In genomic region chr2:46925444-46926351, GRCh38 we compare ENCODE assay signal across 16 cellular contexts. TPM values are rescaled to one million over a fixed set of nuclear protein-coding genes. Genes with fewer than 3 reads are reported as not detected.
DNase-seq lines count a peak whose midpoint lies in the region; ATAC-seq and TF ChIP-seq lines count a peak whose summit lies in the region.
"Had no signal": no experiment of that assay in that cellular context is flagged by ENCODE, and none has a peak within 500 bp of the region (broad histone marks: within the 10 kb centered on the region; RNA-seq: fewer than 3 reads in every experiment).

No MANE protein-coding gene starts in this region.

- no peak for ATAC-seq in RWPE2 (ENCODE audit: low read depth)
- ATAC-seq in esophagus mucosa, result peak; percentile 78
- ATAC-seq in activated CD4-positive, alpha-beta T cell treated with anti-CD3 and anti-CD28 coated beads for 36 hours, result no peak

- TF ChIP-seq CTCF in RWPE2 (IDR thresholded peaks at IDR 0.05; ENCODE audit: poor library complexity, severe bottlenecking), result no peak
- TF ChIP-seq CTCF in dorsolateral prefrontal cortex (IDR thresholded peaks at IDR 0.05 in 54 of 56, conservative IDR thresholded peaks at IDR 0.05 in 2 of 56; ENCODE audit: low read depth in 1 of 56, partially characterized antibody in 56 of 56), result no peak

- no peak overlapping the region for H2AFZ ChIP-seq in GM23248

- peaks cover 26% of the 10 kb centered on the region for H3K4me1 Mint-ChIP-seq in activated CD4-positive, alpha-beta T cell treated with anti-CD3 and anti-CD28 coated beads for 36 hours

- POLR2A ChIA-PET in activated CD4-positive, alpha-beta T cell treated with anti-CD3 and anti-CD28 coated beads for 36 hours (lab: Charles Lee), result interaction anchor here (0.6 kb wide), 1 partner anchor 270 kb away, joined by 5 read pairs; no protein-coding TSS in a partner anchor

- no peaks in the 10 kb centered on the region for H3K9me2 ChIP-seq in GM23248 (ENCODE audit: insufficient read depth)

- peaks cover 14% of the 10 kb centered on the region for H3K9me3 Mint-ChIP-seq in activated CD4-positive, alpha-beta T cell treated with anti-CD3 and anti-CD28 coated beads for 36 hours (ENCODE audit: low read depth)

- H3K4me3 ChIP-seq in HUES64 (ENCODE audit: low read length), result peak overlapping the region; percentile 9; the same call in 1 of the 2 replicates
- no peak overlapping the region for H3K4me3 ChIP-seq in RWPE2 (ENCODE audit: severe bottlenecking)
- H3K4me3 ChIP-seq in GM23248, result no peak overlapping the region
- no peak overlapping the region for H3K4me3 ChIP-seq in dorsolateral prefrontal cortex

- no peak overlapping the region for H3K9ac ChIP-seq in HUES64 (ENCODE audit: low read depth, low read length)
- H3K9ac ChIP-seq in GM23248, result no peak overlapping the region

- 73% methylated on average over 6 of the region's 6 CpGs for WGBS in HUES64
- WGBS in GM23248 (ENCODE audit: low coverage in 1 of 2, low lambda C conversion rate in 2 of 2, missing lambda C conversion rate in 2 of 2), 2 experiments, result 79 to 80% methylated on average over 6 of the region's 6 CpGs

- peak overlapping the region; percentile 56; the same call in 1 of the 2 replicates for H3K27ac ChIP-seq in HUES64 (ENCODE audit: low read depth, low read length)
- peak overlapping the region; percentile 24 for H3K27ac ChIP-seq in RWPE2 (ENCODE audit: poor library complexity, severe bottlenecking)
- no peak overlapping the region for H3K27ac ChIP-seq in GM23248
- no peak overlapping the region for H3K27ac ChIP-seq in dorsolateral prefrontal cortex

- H3K4me3 Mint-ChIP-seq in activated CD4-positive, alpha-beta T cell treated with anti-CD3 and anti-CD28 coated beads for 36 hours, result no peak overlapping the region
- H3K4me3 Mint-ChIP-seq: B cell; CD4-positive, CD25-positive, alpha-beta regulatory T cell had no signal

- peaks cover 9% of the 10 kb centered on the region; the same call in 1 of the 2 replicates for H3K4me1 ChIP-seq in HUES64 (ENCODE audit: insufficient read depth, low read length)
- H3K4me1 ChIP-seq in RWPE2 (ENCODE audit: insufficient read depth, poor library complexity, severe bottlenecking), result peaks cover 28% of the 10 kb centered on the region
- H3K4me1 ChIP-seq in GM23248 (ENCODE audit: insufficient read depth), result 0 out of 2 replicates have a peak, but pooled peaks cover 5% of the 10 kb centered on the region

- H3K4me2 ChIP-seq in GM23248 (ENCODE audit: unreplicated experiment), result no peak overlapping the region

- H3K36me3 ChIP-seq in HUES64 (ENCODE audit: insufficient read depth, low read length), result no peaks in the 10 kb centered on the region
- H3K36me3 ChIP-seq in RWPE2 (ENCODE audit: low read depth), result 0 out of 2 replicates have a peak, but pooled peaks cover 9% of the 10 kb centered on the region
- H3K36me3 ChIP-seq in GM23248 (ENCODE audit: low read depth), result 0 out of 2 replicates have a peak, but pooled peaks cover 4% of the 10 kb centered on the region

- DNase-seq in RWPE2 (ENCODE audit: low spot score) (no peak), renal cortical epithelial cell (ENCODE audit: low read depth) (peak; percentile 46), NOMO-1 treated with DMSO at 0.1 percent for 48 hours (lab: John Stamatoyannopoulos, UW; ENCODE audit: unreplicated experiment) (no peak), GM23248 (no peak), dorsolateral prefrontal cortex (no peak)
- no peak for DNase-seq in activated CD4-positive, alpha-beta T cell treated with anti-CD3 and anti-CD28 coated beads for 36 hours
- DNase-seq: CD4-positive, CD25-positive, alpha-beta regulatory T cell; IMR-90; Kasumi-1; MM.1S; NCI-H1092 treated with DMSO at 0.1 percent for 48 hours; NCI-H2081 treated with DMSO at 0.1 percent for 48 hours; NCI-H524 had no signal

- H4K20me1 ChIP-seq in GM23248 (ENCODE audit: insufficient read depth), result no peaks in the 10 kb centered on the region

- 0 out of 2 replicates have a peak, but pooled peaks cover 7% of the 10 kb centered on the region for H3F3A ChIP-seq in GM23248 (ENCODE audit: insufficient read depth)

- no peak overlapping the region for H3K27ac Mint-ChIP-seq in activated CD4-positive, alpha-beta T cell treated with anti-CD3 and anti-CD28 coated beads for 36 hours
- H3K27ac Mint-ChIP-seq: B cell had no signal

- H3K9me3 ChIP-seq in HUES64 (ENCODE audit: insufficient read depth, low read depth, low read length) (peaks cover 14% of the 10 kb centered on the region; the same call in 1 of the 2 replicates), RWPE2 (ENCODE audit: severe bottlenecking) (peaks cover 2% of the 10 kb centered on the region), GM23248 (ENCODE audit: low read depth) (peaks cover 7% of the 10 kb centered on the region)

- H3K27me3 Mint-ChIP-seq in activated CD4-positive, alpha-beta T cell treated with anti-CD3 and anti-CD28 coated beads for 36 hours, result no peaks in the 10 kb centered on the region
- H3K27me3 Mint-ChIP-seq: B cell; CD4-positive, CD25-positive, alpha-beta regulatory T cell had no signal

- no peaks in the 10 kb centered on the region for H3K27me3 ChIP-seq in HUES64 (ENCODE audit: insufficient read depth, low read length)
- H3K27me3 ChIP-seq in RWPE2 (ENCODE audit: insufficient read depth, poor library complexity, severe bottlenecking), result no peaks in the 10 kb centered on the region
- no peaks in the 10 kb centered on the region for H3K27me3 ChIP-seq in GM23248 (replicated peaks; ENCODE audit: insufficient read depth)
- no peaks in the 10 kb centered on the region for H3K27me3 ChIP-seq in dorsolateral prefrontal cortex

- intact Hi-C loops in activated CD4-positive, alpha-beta T cell treated with anti-CD3 and anti-CD28 coated beads for 36 hours (cut with DNase I, micrococcal nuclease), result no loop called here
- intact Hi-C loops in dorsolateral prefrontal cortex (cut with DNase I), result no loop called here

- CTCF ChIA-PET in activated CD4-positive, alpha-beta T cell treated with anti-CD3 and anti-CD28 coated beads for 36 hours (lab: Charles Lee), result interaction anchor here (0.8 to 5.4 kb wide), 3 partner anchors 9 to 11 kb away, joined by 4 to 47 read pairs (median 7); partner anchors contain the start of gene MCFD2

- H3K36me3 Mint-ChIP-seq in activated CD4-positive, alpha-beta T cell treated with anti-CD3 and anti-CD28 coated beads for 36 hours (ENCODE audit: low read depth), result peaks cover 18% of the 10 kb centered on the region

- in situ Hi-C loops in GM23248 (cut with MboI), result no loop called here

- H3K79me2 ChIP-seq in GM23248 (ENCODE audit: insufficient read depth), result peaks cover 8% of the 10 kb centered on the region; the same call in 1 of the 2 replicates

RNA-seq across cellular contexts. Expression of gene MCFD2, which starts 10.1 kb away (rescaled TPM):
- 49.0 TPM for polyA plus RNA-seq in HUES64 (2013, experiment 1 of 2)
- 55.0 TPM for polyA plus RNA-seq in HUES64 (2013, experiment 2 of 2)
- total RNA-seq in esophagus mucosa, result 53.3 TPM
- 90.1 and 103 TPM in 2 replicates for total RNA-seq in renal cortical epithelial cell
- 310 and 329 TPM in 2 replicates for total RNA-seq in GM23248 (2014; rRNA removed; shearing (Covaris generic))
- 298 and 303 TPM in 2 replicates for polyA plus RNA-seq in GM23248 (2016; fragmentation: Nextera tagmentation; extraction: Ambion mirVana)
- total RNA-seq in activated CD4-positive, alpha-beta T cell treated with anti-CD3 and anti-CD28 coated beads for 36 hours, result 10 to 100 TPM; 40.5 to 42.0 TPM
- 100 to 1,000 TPM in 9 of 120 experiments, 10 to 100 TPM in 111; 44.0 to 113 (median 78.3) TPM for total RNA-seq in dorsolateral prefrontal cortex

RNA-seq across cellular contexts. Expression of gene TTC7A, which starts 15.3 kb away (rescaled TPM):
- polyA plus RNA-seq in HUES64 (2013, experiment 1 of 2), result 7.5 TPM
- polyA plus RNA-seq in HUES64 (2013, experiment 2 of 2), result 8.1 TPM
- 19.1 TPM for total RNA-seq in esophagus mucosa
- total RNA-seq in renal cortical epithelial cell, result 19.8 and 30.7 TPM in 2 replicates
- 51.2 and 61.1 TPM in 2 replicates for total RNA-seq in GM23248 (2014; rRNA removed; shearing (Covaris generic))
- 16.1 and 17.7 TPM in 2 replicates for polyA plus RNA-seq in GM23248 (2016; fragmentation: Nextera tagmentation; extraction: Ambion mirVana)
- 10 to 100 TPM; 46.5 to 50.1 TPM for total RNA-seq in activated CD4-positive, alpha-beta T cell treated with anti-CD3 and anti-CD28 coated beads for 36 hours
- total RNA-seq in dorsolateral prefrontal cortex, result 10 to 100 TPM; 15.2 to 63.1 (median 25.3) TPM

Comparison
In these comparisons a context has a peak if more than half of its experiments do, and no peak if none do; other contexts are left out.
1. H3K27ac ChIP-seq: peak in HUES64 (single experiment) and RWPE2 (single experiment); none in GM23248 (single experiment) and dorsolateral prefrontal cortex (0 of 59).